In the genomic region with DNA sequence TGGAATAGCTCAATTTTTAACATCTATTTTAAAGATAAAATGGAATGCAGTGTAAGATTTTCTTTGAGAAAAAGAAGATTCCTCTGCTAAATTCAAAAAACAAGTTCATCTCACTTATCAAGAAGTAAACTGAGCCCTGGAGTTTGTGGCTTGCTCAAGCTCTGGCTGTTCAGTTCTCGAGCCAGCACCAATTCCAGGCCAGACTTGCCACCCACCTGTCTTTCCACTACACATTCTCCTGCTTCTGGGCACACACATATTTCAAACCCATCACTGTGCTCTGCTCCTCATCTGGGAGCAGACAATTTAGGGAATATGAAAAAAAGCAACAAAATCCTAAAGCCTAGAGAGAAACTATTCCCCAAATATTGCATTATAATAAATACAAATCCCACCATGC, we compare ENCODE assay signal across 8 cellular contexts.
"Had no signal": no experiment of that assay in that cellular context is flagged by ENCODE, and none has a peak within 500 bp of the region (broad histone marks: within the 10 kb centered on the region; RNA-seq: fewer than 3 reads in every experiment).

No MANE protein-coding gene starts in this region.

- ATAC-seq: HepG2 had no signal

- H2AFZ ChIP-seq: GM23248 had no signal

- H3K27ac ChIP-seq: GM23248, HL-60 had no signal

- FAIRE-seq: H54, HepG2 had no signal

- H3K9ac ChIP-seq: GM23248 had no signal

- DNase-seq: GM23248, GOT3, H9, HCEC 1CT, KBM-7 had no signal

- H3K4me3 ChIP-seq: GM23248 had no signal
